In genomic region chr2:197011777-197012641, GRCh38 we compare ENCODE assay signal across 1 cellular context.
TF ChIP-seq lines count a peak whose summit lies in the region.

No MANE protein-coding gene starts in this region.

TF ChIP-seq in SK-N-SH, 30 proteins besides CTCF, POLR2A, EP300 and RAD21 (continued from another document):
- TF ChIP-seq RCOR1 (IDR thresholded peaks at IDR 0.05; ENCODE audit: low read length), result no peak
